Comparison of ENCODE assay signal across 8 cellular contexts in genomic region chr16:2752035-2752849, GRCh38. TPM values are rescaled to one million over a fixed set of nuclear protein-coding genes. Genes with fewer than 3 reads are reported as not detected.
DNase-seq lines count a peak whose midpoint lies in the region; ATAC-seq and TF ChIP-seq lines count a peak whose summit lies in the region.

SRRM2 (plus strand) TSS chr16:2752638; CDS start chr16:2756365, 3,727 bp downstream.

- intact Hi-C loops in lower lobe of right lung (cut with DNase I) = no loop called here

- peaks cover 4% of the 10 kb centered on the region for H3K36me3 ChIP-seq in ectodermal cell (ENCODE audit: control insufficient read depth, insufficient read depth, low read length)
- H3K36me3 ChIP-seq in lower lobe of right lung = peaks cover 10% of the 10 kb centered on the region

- 0 to 1% methylated on average over 99 of the region's 99 CpGs for WGBS in ectodermal cell, 2 experiments

- H3K9me3 ChIP-seq in ectodermal cell (ENCODE audit: control insufficient read depth, low read length) (no peaks in the 10 kb centered on the region), lower lobe of right lung (no peaks in the 10 kb centered on the region)

- peak; percentile 96 to 97 for ATAC-seq in lower lobe of right lung

- H3K27me3 ChIP-seq in ectodermal cell (ENCODE audit: control insufficient read depth, insufficient read depth, low read length, poor library complexity, severe bottlenecking) (no peaks in the 10 kb centered on the region), lower lobe of right lung (ENCODE audit: low read depth) (no peaks in the 10 kb centered on the region)

- H3K27ac ChIP-seq in ectodermal cell (ENCODE audit: insufficient read depth, low read depth, low read length, poor library complexity, severe bottlenecking) (peak within 1 kb of the TSS; percentile 100), lower lobe of right lung (peak within 1 kb of the TSS; percentile 99)

- TF ChIP-seq CTCF in GM20000 (IDR thresholded peaks at IDR 0.05; ENCODE audit: extremely low read depth, missing control alignments) (no peak), lower lobe of right lung (IDR thresholded peaks at IDR 0.05) (no peak)

- peak; percentile 97 for DNase-seq in COLO668 (lab: John Stamatoyannopoulos, UW; ENCODE audit: unreplicated experiment)
- peak; percentile 97 for DNase-seq in GM20000 (ENCODE audit: low spot score)
- DNase-seq in HS-5 (ENCODE audit: low read depth) = peak; percentile 91
- peak; percentile 68 for DNase-seq in NK-92 (lab: John Stamatoyannopoulos, UW; ENCODE audit: unreplicated experiment)
- DNase-seq in activated CD8-positive, alpha-beta memory T cell treated with anti-CD3 and anti-CD28 coated beads for 1 hour (ENCODE audit: extremely low read depth in 1 of 2, low read depth in 1 of 2) = peak; percentile 87 to 88
- peak; percentile 96 for DNase-seq in lower lobe of right lung
- peak; percentile 76 to 88 (median 83) for DNase-seq in stimulated activated CD4-positive, alpha-beta T cell treated with anti-CD3 and anti-CD28 coated beads, TNF-alpha, amount 100 ng/mL, for 1 hour (ENCODE audit: low read depth in 3 of 3, low spot score in 1 of 3)

- H3K4me1 ChIP-seq in ectodermal cell (ENCODE audit: control insufficient read depth, insufficient read depth, low read length) = peaks cover 15% of the 10 kb centered on the region
- H3K4me1 ChIP-seq in lower lobe of right lung = peaks cover 38% of the 10 kb centered on the region

- H3K4me3 ChIP-seq in ectodermal cell (ENCODE audit: insufficient read depth, low read depth, low read length) (peak within 1 kb of the TSS; percentile 97), lower lobe of right lung (peak within 1 kb of the TSS; percentile 92)

RNA-seq across cellular contexts. Expression of gene SRRM2, which starts in this region (rescaled TPM):
- 666 TPM for polyA plus RNA-seq in ectodermal cell (2013, experiment 1 of 4)
- 703 TPM for polyA plus RNA-seq in ectodermal cell (2013, experiment 2 of 4)
- polyA plus RNA-seq in ectodermal cell (2013, experiment 3 of 4) = 464 TPM
- 553 TPM for polyA plus RNA-seq in ectodermal cell (2013, experiment 4 of 4)
- 659 TPM for total RNA-seq in lower lobe of right lung

Comparison
In these comparisons a context has a peak if more than half of its experiments do, and no peak if none do; other contexts are left out.
1. Peak in every context shown above with its lines: DNase-seq, ATAC-seq, H3K4me3 ChIP-seq and H3K27ac ChIP-seq.